Comparison of ENCODE assay signal across 1 cellular context in genomic region chr10:60187691-60188090, GRCh38.
TF ChIP-seq lines count a peak whose summit lies in the region.

No MANE protein-coding gene starts in this region.

TF ChIP-seq in WTC11, 78 proteins besides CTCF, POLR2A, EP300 and RAD21 (continued from another document):
- no peak for TF ChIP-seq JUN (CRISPR knock-in tag; IDR thresholded peaks at IDR 0.05)
- no peak for TF ChIP-seq AR (CRISPR knock-in tag; IDR thresholded peaks at IDR 0.05)
- no peak for TF ChIP-seq IRF1 (CRISPR knock-in tag; IDR thresholded peaks at IDR 0.05)
